Comparison of ENCODE assay signal across 8 cellular contexts in genomic region chr6:92130944-92131343, GRCh38.
"Had no signal": no experiment of that assay in that cellular context is flagged by ENCODE, and none has a peak within 500 bp of the region (broad histone marks: within the 10 kb centered on the region; RNA-seq: fewer than 3 reads in every experiment).

No MANE protein-coding gene starts in this region.

- H3K27ac ChIP-seq: HL-60 had no signal

- FAIRE-seq: HepG2, HTR-8/SVneo, K562 had no signal

- H3K27ac Mint-ChIP-seq: IgD-negative memory B cell had no signal

- DNase-seq: IMR-90, KBM-7, KG1 had no signal

- H3K27me3 Mint-ChIP-seq: IgD-negative memory B cell had no signal

- H3K4me3 Mint-ChIP-seq: IgD-negative memory B cell had no signal

- H3K36me3 Mint-ChIP-seq: IgD-negative memory B cell had no signal

- H3K4me1 Mint-ChIP-seq: IgD-negative memory B cell had no signal

- H3K4me3 ChIP-seq: K562 had no signal

- ATAC-seq: HepG2, K562 had no signal
